Comparison of ENCODE assay signal across 28 cellular contexts in genomic region chrX:113136841-113137240, GRCh38.
"Had no signal": no experiment of that assay in that cellular context is flagged by ENCODE, and none has a peak within 500 bp of the region (broad histone marks: within the 10 kb centered on the region; RNA-seq: fewer than 3 reads in every experiment).

No MANE protein-coding gene starts in this region.

- H3K4me3 ChIP-seq: coronary artery, esophagus muscularis mucosa, gastroesophageal sphincter, heart left ventricle, hepatocyte, left lung, neural progenitor cell, right lobe of liver, suprapubic skin, vagina had no signal

- H3K9me3 Mint-ChIP-seq: stimulated activated naive CD8-positive, alpha-beta T cell treated with anti-CD3 and anti-CD28 coated beads, Interleukin-15, amount 100 ng/mL, for 72 hours had no signal

- H3K27ac ChIP-seq: coronary artery, esophagus muscularis mucosa, foreskin keratinocyte, gastroesophageal sphincter, heart left ventricle, hepatocyte, left lung, neural progenitor cell, parathyroid adenoma, right lobe of liver, suprapubic skin, vagina had no signal

- ATAC-seq: foreskin keratinocyte; gastroesophageal sphincter; heart left ventricle; left lung; naive thymus-derived CD4-positive, alpha-beta T cell; right lobe of liver; stimulated activated naive CD8-positive, alpha-beta T cell treated with anti-CD3 and anti-CD28 coated beads, Interleukin-15, amount 100 ng/mL, for 72 hours had no signal

- H2AFZ ChIP-seq: hepatocyte, neural progenitor cell, parathyroid adenoma had no signal

- H3K27ac Mint-ChIP-seq: naive thymus-derived CD4-positive, alpha-beta T cell; nephron; neural progenitor cell; progenitor cell of endocrine pancreas; stimulated activated naive CD8-positive, alpha-beta T cell treated with anti-CD3 and anti-CD28 coated beads, Interleukin-15, amount 100 ng/mL, for 72 hours had no signal

- H3K4me3 Mint-ChIP-seq: naive thymus-derived CD4-positive, alpha-beta T cell; nephron; neural progenitor cell; stimulated activated naive CD8-positive, alpha-beta T cell treated with anti-CD3 and anti-CD28 coated beads, Interleukin-15, amount 100 ng/mL, for 72 hours had no signal

- H3K36me3 ChIP-seq: esophagus muscularis mucosa, gastroesophageal sphincter, heart left ventricle, left lung, neural progenitor cell, right lobe of liver, suprapubic skin, vagina had no signal

- DNase-seq: dermis blood vessel endothelial cell; effector memory CD4-positive, alpha-beta T cell; foreskin keratinocyte; heart left ventricle; kidney; left lung; mammary epithelial cell; mesendoderm; midbrain; naive thymus-derived CD4-positive, alpha-beta T cell; right lobe of liver; small intestine; stimulated activated CD4-positive, alpha-beta T cell treated with anti-CD3 and anti-CD28 coated beads, Interleukin-1b, Interleukin-23, amount 100 ng/mL, for 48 hours; stimulated activated CD4-positive, alpha-beta T cell treated with anti-CD3 and anti-CD28 coated beads, Interleukin-4, amount 100 ng/mL, for 1 hour; stimulated activated CD8-positive, alpha-beta memory T cell treated with anti-CD3 and anti-CD28 coated beads, Interleukin-4, amount 100 ng/mL, for 48 hours; stimulated activated naive CD4-positive, alpha-beta T cell; stimulated activated naive CD8-positive, alpha-beta T cell treated with anti-CD3 and anti-CD28 coated beads, Interleukin-15, amount 100 ng/mL, for 72 hours; trophoblast cell had no signal

- H3K4me1 ChIP-seq: esophagus muscularis mucosa, foreskin keratinocyte, gastroesophageal sphincter, heart left ventricle, left lung, neural progenitor cell, parathyroid adenoma, right lobe of liver, suprapubic skin, vagina had no signal

- H3K27me3 ChIP-seq: esophagus muscularis mucosa, foreskin keratinocyte, gastroesophageal sphincter, hepatocyte, left lung, neural progenitor cell, right lobe of liver, suprapubic skin, vagina had no signal

- H3K9ac ChIP-seq: neural progenitor cell, parathyroid adenoma had no signal

- H3K4me2 ChIP-seq: hepatocyte, neural progenitor cell had no signal

- H3K36me3 Mint-ChIP-seq: naive thymus-derived CD4-positive, alpha-beta T cell had no signal

- H3K79me2 ChIP-seq: hepatocyte, parathyroid adenoma had no signal

- H3K9me3 ChIP-seq: esophagus muscularis mucosa, gastroesophageal sphincter, heart left ventricle, left lung, right lobe of liver, suprapubic skin, vagina had no signal

- H3K4me1 Mint-ChIP-seq: naive thymus-derived CD4-positive, alpha-beta T cell; nephron; stimulated activated naive CD8-positive, alpha-beta T cell treated with anti-CD3 and anti-CD28 coated beads, Interleukin-15, amount 100 ng/mL, for 72 hours had no signal

- H3K27me3 Mint-ChIP-seq: naive thymus-derived CD4-positive, alpha-beta T cell; progenitor cell of endocrine pancreas; stimulated activated naive CD8-positive, alpha-beta T cell treated with anti-CD3 and anti-CD28 coated beads, Interleukin-15, amount 100 ng/mL, for 72 hours had no signal
